ENCODE assay signal across 1 cellular context in the genomic region with DNA sequence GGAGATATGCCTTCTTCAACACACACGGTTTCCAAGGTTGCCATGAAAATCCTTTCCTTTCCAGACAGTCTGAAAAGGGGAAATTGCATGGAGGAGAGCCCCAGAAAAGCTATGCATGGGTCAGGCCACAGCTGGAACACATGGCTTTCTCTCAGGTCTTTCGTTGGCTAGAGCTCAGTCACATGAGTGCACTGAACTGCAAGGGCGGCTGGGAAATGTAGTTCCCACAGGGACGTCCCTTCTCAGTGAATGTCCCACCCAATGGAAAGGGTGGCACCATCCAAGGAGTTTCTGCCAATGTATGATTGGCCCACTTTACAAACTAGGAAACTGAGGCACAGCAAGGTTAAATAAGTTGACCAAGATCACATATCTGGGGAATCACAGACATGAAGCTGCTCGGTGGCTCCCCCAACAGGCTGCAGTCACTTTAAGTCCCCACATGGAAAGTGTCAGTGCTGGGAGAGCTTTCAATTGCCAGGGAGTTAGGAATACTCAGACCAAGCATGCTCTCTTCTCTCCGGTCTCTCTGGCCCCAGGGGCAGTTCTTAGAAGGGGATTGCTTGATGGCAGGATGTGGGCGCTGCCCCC.
TF ChIP-seq lines count a peak whose summit lies in the region.

No MANE protein-coding gene starts in this region.

TF ChIP-seq in GM23338, 12 proteins besides CTCF, POLR2A, EP300 and RAD21 (continued from another document):
- TF ChIP-seq, protein P1, sequence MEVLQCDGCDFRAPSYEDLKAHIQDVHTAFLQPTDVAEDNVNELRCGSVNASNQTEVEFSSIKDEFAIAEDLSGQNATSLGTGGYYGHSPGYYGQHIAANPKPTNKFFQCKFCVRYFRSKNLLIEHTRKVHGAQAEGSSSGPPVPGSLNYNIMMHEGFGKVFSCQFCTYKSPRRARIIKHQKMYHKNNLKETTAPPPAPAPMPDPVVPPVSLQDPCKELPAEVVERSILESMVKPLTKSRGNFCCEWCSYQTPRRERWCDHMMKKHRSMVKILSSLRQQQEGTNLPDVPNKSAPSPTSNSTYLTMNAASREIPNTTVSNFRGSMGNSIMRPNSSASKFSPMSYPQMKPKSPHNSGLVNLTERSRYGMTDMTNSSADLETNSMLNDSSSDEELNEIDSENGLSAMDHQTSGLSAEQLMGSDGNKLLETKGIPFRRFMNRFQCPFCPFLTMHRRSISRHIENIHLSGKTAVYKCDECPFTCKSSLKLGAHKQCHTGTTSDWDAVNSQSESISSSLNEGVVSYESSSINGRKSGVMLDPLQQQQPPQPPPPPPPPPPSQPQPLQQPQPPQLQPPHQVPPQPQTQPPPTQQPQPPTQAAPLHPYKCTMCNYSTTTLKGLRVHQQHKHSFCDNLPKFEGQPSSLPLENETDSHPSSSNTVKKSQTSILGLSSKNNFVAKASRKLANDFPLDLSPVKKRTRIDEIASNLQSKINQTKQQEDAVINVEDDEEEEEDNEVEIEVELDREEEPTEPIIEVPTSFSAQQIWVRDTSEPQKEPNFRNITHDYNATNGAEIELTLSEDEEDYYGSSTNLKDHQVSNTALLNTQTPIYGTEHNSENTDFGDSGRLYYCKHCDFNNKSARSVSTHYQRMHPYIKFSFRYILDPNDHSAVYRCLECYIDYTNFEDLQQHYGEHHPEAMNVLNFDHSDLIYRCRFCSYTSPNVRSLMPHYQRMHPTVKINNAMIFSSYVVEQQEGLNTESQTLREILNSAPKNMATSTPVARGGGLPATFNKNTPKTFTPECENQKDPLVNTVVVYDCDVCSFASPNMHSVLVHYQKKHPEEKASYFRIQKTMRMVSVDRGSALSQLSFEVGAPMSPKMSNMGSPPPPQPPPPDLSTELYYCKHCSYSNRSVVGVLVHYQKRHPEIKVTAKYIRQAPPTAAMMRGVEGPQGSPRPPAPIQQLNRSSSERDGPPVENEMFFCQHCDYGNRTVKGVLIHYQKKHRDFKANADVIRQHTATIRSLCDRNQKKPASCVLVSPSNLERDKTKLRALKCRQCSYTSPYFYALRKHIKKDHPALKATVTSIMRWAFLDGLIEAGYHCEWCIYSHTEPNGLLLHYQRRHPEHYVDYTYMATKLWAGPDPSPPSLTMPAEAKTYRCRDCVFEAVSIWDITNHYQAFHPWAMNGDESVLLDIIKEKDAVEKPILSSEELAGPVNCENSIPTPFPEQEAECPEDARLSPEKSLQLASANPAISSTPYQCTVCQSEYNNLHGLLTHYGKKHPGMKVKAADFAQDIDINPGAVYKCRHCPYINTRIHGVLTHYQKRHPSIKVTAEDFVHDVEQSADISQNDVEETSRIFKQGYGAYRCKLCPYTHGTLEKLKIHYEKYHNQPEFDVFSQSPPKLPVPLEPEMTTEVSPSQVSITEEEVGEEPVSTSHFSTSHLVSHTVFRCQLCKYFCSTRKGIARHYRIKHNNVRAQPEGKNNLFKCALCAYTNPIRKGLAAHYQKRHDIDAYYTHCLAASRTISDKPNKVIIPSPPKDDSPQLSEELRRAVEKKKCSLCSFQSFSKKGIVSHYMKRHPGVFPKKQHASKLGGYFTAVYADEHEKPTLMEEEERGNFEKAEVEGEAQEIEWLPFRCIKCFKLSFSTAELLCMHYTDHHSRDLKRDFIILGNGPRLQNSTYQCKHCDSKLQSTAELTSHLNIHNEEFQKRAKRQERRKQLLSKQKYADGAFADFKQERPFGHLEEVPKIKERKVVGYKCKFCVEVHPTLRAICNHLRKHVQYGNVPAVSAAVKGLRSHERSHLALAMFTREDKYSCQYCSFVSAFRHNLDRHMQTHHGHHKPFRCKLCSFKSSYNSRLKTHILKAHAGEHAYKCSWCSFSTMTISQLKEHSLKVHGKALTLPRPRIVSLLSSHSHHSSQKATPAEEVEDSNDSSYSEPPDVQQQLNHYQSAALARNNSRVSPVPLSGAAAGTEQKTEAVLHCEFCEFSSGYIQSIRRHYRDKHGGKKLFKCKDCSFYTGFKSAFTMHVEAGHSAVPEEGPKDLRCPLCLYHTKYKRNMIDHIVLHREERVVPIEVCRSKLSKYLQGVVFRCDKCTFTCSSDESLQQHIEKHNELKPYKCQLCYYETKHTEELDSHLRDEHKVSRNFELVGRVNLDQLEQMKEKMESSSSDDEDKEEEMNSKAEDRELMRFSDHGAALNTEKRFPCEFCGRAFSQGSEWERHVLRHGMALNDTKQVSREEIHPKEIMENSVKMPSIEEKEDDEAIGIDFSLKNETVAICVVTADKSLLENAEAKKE (CRISPR knock-in tag; IDR thresholded peaks at IDR 0.05): no peak
- TF ChIP-seq EZH2phosphoT487 (IDR thresholded peaks at IDR 0.05; ENCODE audit: unreplicated experiment) (no peak), POLR2AphosphoS5 (IDR thresholded peaks at IDR 0.05; ENCODE audit: low read depth) (no peak)
- TF ChIP-seq, protein P2, sequence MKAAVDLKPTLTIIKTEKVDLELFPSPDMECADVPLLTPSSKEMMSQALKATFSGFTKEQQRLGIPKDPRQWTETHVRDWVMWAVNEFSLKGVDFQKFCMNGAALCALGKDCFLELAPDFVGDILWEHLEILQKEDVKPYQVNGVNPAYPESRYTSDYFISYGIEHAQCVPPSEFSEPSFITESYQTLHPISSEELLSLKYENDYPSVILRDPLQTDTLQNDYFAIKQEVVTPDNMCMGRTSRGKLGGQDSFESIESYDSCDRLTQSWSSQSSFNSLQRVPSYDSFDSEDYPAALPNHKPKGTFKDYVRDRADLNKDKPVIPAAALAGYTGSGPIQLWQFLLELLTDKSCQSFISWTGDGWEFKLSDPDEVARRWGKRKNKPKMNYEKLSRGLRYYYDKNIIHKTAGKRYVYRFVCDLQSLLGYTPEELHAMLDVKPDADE (IDR thresholded peaks at IDR 0.05): no peak
- TF ChIP-seq, protein P3, sequence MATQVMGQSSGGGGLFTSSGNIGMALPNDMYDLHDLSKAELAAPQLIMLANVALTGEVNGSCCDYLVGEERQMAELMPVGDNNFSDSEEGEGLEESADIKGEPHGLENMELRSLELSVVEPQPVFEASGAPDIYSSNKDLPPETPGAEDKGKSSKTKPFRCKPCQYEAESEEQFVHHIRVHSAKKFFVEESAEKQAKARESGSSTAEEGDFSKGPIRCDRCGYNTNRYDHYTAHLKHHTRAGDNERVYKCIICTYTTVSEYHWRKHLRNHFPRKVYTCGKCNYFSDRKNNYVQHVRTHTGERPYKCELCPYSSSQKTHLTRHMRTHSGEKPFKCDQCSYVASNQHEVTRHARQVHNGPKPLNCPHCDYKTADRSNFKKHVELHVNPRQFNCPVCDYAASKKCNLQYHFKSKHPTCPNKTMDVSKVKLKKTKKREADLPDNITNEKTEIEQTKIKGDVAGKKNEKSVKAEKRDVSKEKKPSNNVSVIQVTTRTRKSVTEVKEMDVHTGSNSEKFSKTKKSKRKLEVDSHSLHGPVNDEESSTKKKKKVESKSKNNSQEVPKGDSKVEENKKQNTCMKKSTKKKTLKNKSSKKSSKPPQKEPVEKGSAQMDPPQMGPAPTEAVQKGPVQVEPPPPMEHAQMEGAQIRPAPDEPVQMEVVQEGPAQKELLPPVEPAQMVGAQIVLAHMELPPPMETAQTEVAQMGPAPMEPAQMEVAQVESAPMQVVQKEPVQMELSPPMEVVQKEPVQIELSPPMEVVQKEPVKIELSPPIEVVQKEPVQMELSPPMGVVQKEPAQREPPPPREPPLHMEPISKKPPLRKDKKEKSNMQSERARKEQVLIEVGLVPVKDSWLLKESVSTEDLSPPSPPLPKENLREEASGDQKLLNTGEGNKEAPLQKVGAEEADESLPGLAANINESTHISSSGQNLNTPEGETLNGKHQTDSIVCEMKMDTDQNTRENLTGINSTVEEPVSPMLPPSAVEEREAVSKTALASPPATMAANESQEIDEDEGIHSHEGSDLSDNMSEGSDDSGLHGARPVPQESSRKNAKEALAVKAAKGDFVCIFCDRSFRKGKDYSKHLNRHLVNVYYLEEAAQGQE (IDR thresholded peaks at IDR 0.05; ENCODE audit: unreplicated experiment): no peak
